10 cellular contexts compared by ENCODE assay signal in genomic region chr7:37310322-37311080, GRCh38.
DNase-seq lines count a peak whose midpoint lies in the region; ATAC-seq lines count a peak whose summit lies in the region.
"Had no signal": no experiment of that assay in that cellular context is flagged by ENCODE, and none has a peak within 500 bp of the region (broad histone marks: within the 10 kb centered on the region; RNA-seq: fewer than 3 reads in every experiment).

No MANE protein-coding gene starts in this region.

- peak overlapping the region; percentile 10 for H3K4me3 Mint-ChIP-seq in activated T-cell treated with anti-CD3 and anti-CD28 coated beads, Interleukin-2, amount 50 U/mL, for 24 hours
- peak overlapping the region; percentile 53 to 65 for H3K4me3 Mint-ChIP-seq in effector memory CD8-positive, alpha-beta T cell
- H3K4me3 Mint-ChIP-seq in stimulated activated naive CD8-positive, alpha-beta T cell treated with anti-CD3 and anti-CD28 coated beads, Interleukin-15, amount 100 ng/mL, for 72 hours = no peak overlapping the region

- ATAC-seq in effector memory CD8-positive, alpha-beta T cell (replicated peaks) = peak; percentile 83
- ATAC-seq in stimulated activated naive CD8-positive, alpha-beta T cell treated with anti-CD3 and anti-CD28 coated beads, Interleukin-15, amount 100 ng/mL, for 72 hours = peak; percentile 70
- no peak for ATAC-seq in GM21447 (IDR thresholded peaks at IDR 0.05; ENCODE audit: unreplicated experiment)

- peaks cover 98% of the 10 kb centered on the region for H3K36me3 Mint-ChIP-seq in activated T-cell treated with anti-CD3 and anti-CD28 coated beads, Interleukin-2, amount 50 U/mL, for 24 hours (ENCODE audit: low read depth)
- H3K36me3 Mint-ChIP-seq in effector memory CD8-positive, alpha-beta T cell (ENCODE audit: insufficient read depth) = peaks cover 22% of the 10 kb centered on the region

- DNase-seq in activated T-cell treated with anti-CD3 and anti-CD28 coated beads, Interleukin-2, amount 50 U/mL, for 24 hours = no peak
- DNase-seq in activated T-cell treated with anti-CD3 and anti-CD28 coated beads, Interleukin-2, amount 50 U/mL, for 48 hours = no peak
- peak; percentile 85 for DNase-seq in SKM-1 (lab: John Stamatoyannopoulos, UW; ENCODE audit: unreplicated experiment)
- peak in 1 of 3 experiments; percentile 5 for DNase-seq in effector memory CD8-positive, alpha-beta T cell
- no peak for DNase-seq in stimulated activated naive CD8-positive, alpha-beta T cell treated with anti-CD3 and anti-CD28 coated beads, Interleukin-15, amount 100 ng/mL, for 72 hours
- DNase-seq in KG1 (lab: John Stamatoyannopoulos, UW) = no peak
- DNase-seq in NCI-H2171 treated with DMSO at 0.1 percent for 48 hours (lab: John Stamatoyannopoulos, UW) = no peak
- DNase-seq: GDM1; stimulated activated CD4-positive, alpha-beta T cell treated with anti-CD3 and anti-CD28 coated beads, Interleukin-4, amount 100 ng/mL, for 24 hours had no signal

- H3K27me3 Mint-ChIP-seq in activated T-cell treated with anti-CD3 and anti-CD28 coated beads, Interleukin-2, amount 50 U/mL, for 24 hours = no peaks in the 10 kb centered on the region
- H3K27me3 Mint-ChIP-seq in effector memory CD8-positive, alpha-beta T cell = no peaks in the 10 kb centered on the region
- H3K27me3 Mint-ChIP-seq in stimulated activated naive CD8-positive, alpha-beta T cell treated with anti-CD3 and anti-CD28 coated beads, Interleukin-15, amount 100 ng/mL, for 72 hours = no peaks in the 10 kb centered on the region

- peaks cover 17% of the 10 kb centered on the region for H3K9me3 Mint-ChIP-seq in activated T-cell treated with anti-CD3 and anti-CD28 coated beads, Interleukin-2, amount 50 U/mL, for 24 hours
- H3K9me3 Mint-ChIP-seq in effector memory CD8-positive, alpha-beta T cell = no peaks in the 10 kb centered on the region
- peaks cover 21 to 27% of the 10 kb centered on the region in 2 donors for H3K9me3 Mint-ChIP-seq in stimulated activated naive CD8-positive, alpha-beta T cell treated with anti-CD3 and anti-CD28 coated beads, Interleukin-15, amount 100 ng/mL, for 72 hours

- peaks cover 77% of the 10 kb centered on the region for H3K4me1 Mint-ChIP-seq in activated T-cell treated with anti-CD3 and anti-CD28 coated beads, Interleukin-2, amount 50 U/mL, for 24 hours (ENCODE audit: low read depth)
- peaks cover 35 to 40% of the 10 kb centered on the region in 2 donors for H3K4me1 Mint-ChIP-seq in effector memory CD8-positive, alpha-beta T cell (ENCODE audit: low read depth in 2 of 2)
- peaks cover 52% of the 10 kb centered on the region for H3K4me1 Mint-ChIP-seq in stimulated activated naive CD8-positive, alpha-beta T cell treated with anti-CD3 and anti-CD28 coated beads, Interleukin-15, amount 100 ng/mL, for 72 hours

- peak overlapping the region; percentile 78 for H3K27ac Mint-ChIP-seq in activated T-cell treated with anti-CD3 and anti-CD28 coated beads, Interleukin-2, amount 50 U/mL, for 24 hours
- H3K27ac Mint-ChIP-seq in effector memory CD8-positive, alpha-beta T cell = peak overlapping the region; percentile 96
- peak overlapping the region; percentile 67 to 71 for H3K27ac Mint-ChIP-seq in stimulated activated naive CD8-positive, alpha-beta T cell treated with anti-CD3 and anti-CD28 coated beads, Interleukin-15, amount 100 ng/mL, for 72 hours

Comparison
In these comparisons a context has a peak if more than half of its experiments do, and no peak if none do; other contexts are left out.
1. H3K4me3 Mint-ChIP-seq: peak in activated T-cell treated with anti-CD3 and anti-CD28 coated beads, Interleukin-2, amount 50 U/mL, for 24 hours (single experiment) and effector memory CD8-positive, alpha-beta T cell (2 of 2); none in stimulated activated naive CD8-positive, alpha-beta T cell treated with anti-CD3 and anti-CD28 coated beads, Interleukin-15, amount 100 ng/mL, for 72 hours (0 of 2).
2. Peak in every context shown above with its lines, with median percentiles within 50 percentile points of each other: H3K27ac Mint-ChIP-seq.